In the genomic region with DNA sequence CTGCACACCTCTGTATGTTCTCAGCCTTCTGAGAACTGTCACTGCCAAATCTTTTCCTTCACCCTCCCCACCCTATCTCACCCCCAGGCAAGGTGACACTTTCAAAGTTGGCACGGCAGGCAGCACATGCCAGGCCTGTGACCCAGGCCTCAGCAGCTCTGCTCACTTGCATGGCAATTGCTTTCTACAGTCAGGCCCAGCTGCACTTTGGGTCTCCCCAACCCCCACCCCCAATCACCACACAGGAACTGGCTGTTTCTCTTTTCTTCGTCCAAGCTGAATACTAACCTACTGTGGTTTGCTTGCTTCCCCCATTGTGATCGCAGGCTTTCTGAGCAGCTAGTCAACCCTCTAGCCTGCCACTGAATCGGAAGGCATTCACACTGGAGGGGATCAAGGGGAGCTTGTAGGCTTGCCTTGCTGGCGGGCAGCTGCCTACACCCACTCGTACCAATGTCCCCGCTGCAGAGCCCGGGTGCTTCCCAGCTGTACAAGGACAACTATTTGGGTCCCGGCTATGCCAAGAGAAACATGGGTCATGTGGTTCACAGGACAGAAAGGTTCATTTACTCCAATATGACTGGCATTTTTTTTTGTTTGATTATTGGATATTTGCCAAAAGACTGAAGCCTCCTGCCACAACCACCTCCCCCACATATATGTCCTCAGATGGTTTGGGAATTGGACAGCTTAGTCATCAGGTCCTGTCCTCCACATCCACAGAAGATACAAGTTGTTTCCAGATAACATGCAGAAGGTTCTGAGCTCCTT, we compare ENCODE assay signal across 9 cellular contexts. TPM values are rescaled to one million over a fixed set of nuclear protein-coding genes. Genes with fewer than 3 reads are reported as not detected.
DNase-seq lines count a peak whose midpoint lies in the region; ATAC-seq and TF ChIP-seq lines count a peak whose summit lies in the region.
"Had no signal": no experiment of that assay in that cellular context is flagged by ENCODE, and none has a peak within 500 bp of the region (broad histone marks: within the 10 kb centered on the region; RNA-seq: fewer than 3 reads in every experiment).

No MANE protein-coding gene starts in this region.

- peak; percentile 65 for ATAC-seq in HG03039 (IDR thresholded peaks at IDR 0.05; ENCODE audit: unreplicated experiment)
- ATAC-seq in activated CD8-positive, alpha-beta T cell treated with anti-CD3 and anti-CD28 coated beads for 36 hours, result peak; percentile 55

- no peak for TF ChIP-seq CTCF in activated CD8-positive, alpha-beta T cell treated with anti-CD3 and anti-CD28 coated beads for 36 hours (IDR thresholded peaks at IDR 0.05)
- TF ChIP-seq CTCF in stomach (IDR thresholded peaks at IDR 0.05) (no peak), BE2C (IDR thresholded peaks at IDR 0.05; ENCODE audit: low read depth, low read length) (no peak)

- peaks cover 1% of the 10 kb centered on the region for H3K36me3 Mint-ChIP-seq in activated naive CD4-positive, alpha-beta T cell treated with anti-CD3 and anti-CD28 coated beads for 36 hours (ENCODE audit: low read depth)
- no peaks in the 10 kb centered on the region for H3K36me3 Mint-ChIP-seq in activated CD8-positive, alpha-beta T cell treated with anti-CD3 and anti-CD28 coated beads for 36 hours (ENCODE audit: low read depth)

- TF ChIP-seq EP300 in stomach (IDR thresholded peaks at IDR 0.05), result no peak

- H3K27me3 ChIP-seq in stomach (no peaks in the 10 kb centered on the region), BE2C (no peaks in the 10 kb centered on the region)

- no peaks in the 10 kb centered on the region for H3K4me1 ChIP-seq in stomach
- no peaks in the 10 kb centered on the region for H3K4me1 ChIP-seq in BE2C

- no peak overlapping the region for H3K4me3 Mint-ChIP-seq in activated naive CD4-positive, alpha-beta T cell treated with anti-CD3 and anti-CD28 coated beads for 36 hours
- H3K4me3 Mint-ChIP-seq in activated CD8-positive, alpha-beta T cell treated with anti-CD3 and anti-CD28 coated beads for 36 hours, result no peak overlapping the region
- H3K4me3 Mint-ChIP-seq: neural crest cell had no signal

- no peaks in the 10 kb centered on the region for H3K9me3 Mint-ChIP-seq in activated naive CD4-positive, alpha-beta T cell treated with anti-CD3 and anti-CD28 coated beads for 36 hours
- no peaks in the 10 kb centered on the region for H3K9me3 Mint-ChIP-seq in activated CD8-positive, alpha-beta T cell treated with anti-CD3 and anti-CD28 coated beads for 36 hours

- H3K36me3 ChIP-seq in stomach (peaks cover 0 to 9% (median 4%) of the 10 kb centered on the region in 4 donors), BE2C (no peaks in the 10 kb centered on the region)

- 59 to 75% (median 70%) methylated on average over 8 to 9 of the region's 9 CpGs for WGBS in stomach, 5 donors

- H3K27ac ChIP-seq in stomach, result no peak overlapping the region

- no peak overlapping the region for H3K27ac Mint-ChIP-seq in activated naive CD4-positive, alpha-beta T cell treated with anti-CD3 and anti-CD28 coated beads for 36 hours
- peak overlapping the region; percentile 57 for H3K27ac Mint-ChIP-seq in activated CD8-positive, alpha-beta T cell treated with anti-CD3 and anti-CD28 coated beads for 36 hours

- no peaks in the 10 kb centered on the region for H3K9me3 ChIP-seq in stomach
- H3K9me3 ChIP-seq in BE2C, result no peaks in the 10 kb centered on the region

- TF ChIP-seq POLR2A in stomach (IDR thresholded peaks at IDR 0.05), result no peak

- POLR2A ChIA-PET in activated CD8-positive, alpha-beta T cell treated with anti-CD3 and anti-CD28 coated beads for 36 hours (lab: Charles Lee), result interaction anchor here (1.3 kb wide), 1 partner anchor 8 kb away, joined by 3 read pairs; no protein-coding TSS in a partner anchor

- DNase-seq in activated naive CD4-positive, alpha-beta T cell treated with anti-CD3 and anti-CD28 coated beads for 36 hours, result peak; percentile 5
- no peak for DNase-seq in activated naive CD4-positive, alpha-beta T cell (lab: John Stamatoyannopoulos, UW)
- peak; percentile 18 for DNase-seq in activated CD8-positive, alpha-beta T cell treated with anti-CD3 and anti-CD28 coated beads for 36 hours
- peak; percentile 7 for DNase-seq in myocyte (ENCODE audit: low read depth)
- no peak for DNase-seq in stomach
- DNase-seq in effector CD4-positive, alpha-beta T cell, result no peak
- no peak for DNase-seq in BE2C

- CTCF ChIA-PET in activated naive CD4-positive, alpha-beta T cell treated with anti-CD3 and anti-CD28 coated beads for 36 hours (lab: Charles Lee), result no interaction called here
- CTCF ChIA-PET in activated CD8-positive, alpha-beta T cell treated with anti-CD3 and anti-CD28 coated beads for 36 hours (lab: Charles Lee), result no interaction called here

- no peak overlapping the region for H3K4me3 ChIP-seq in stomach
- no peak overlapping the region for H3K4me3 ChIP-seq in BE2C (ENCODE audit: low read depth, low read length)

- H3K4me1 Mint-ChIP-seq in activated naive CD4-positive, alpha-beta T cell treated with anti-CD3 and anti-CD28 coated beads for 36 hours (ENCODE audit: low read depth), result peaks cover 10% of the 10 kb centered on the region
- peaks cover 15% of the 10 kb centered on the region for H3K4me1 Mint-ChIP-seq in activated CD8-positive, alpha-beta T cell treated with anti-CD3 and anti-CD28 coated beads for 36 hours (ENCODE audit: low read depth)

- H3K27me3 Mint-ChIP-seq in activated naive CD4-positive, alpha-beta T cell treated with anti-CD3 and anti-CD28 coated beads for 36 hours (ENCODE audit: low read depth), result no peaks in the 10 kb centered on the region
- no peaks in the 10 kb centered on the region for H3K27me3 Mint-ChIP-seq in activated CD8-positive, alpha-beta T cell treated with anti-CD3 and anti-CD28 coated beads for 36 hours

- intact Hi-C loops in activated naive CD4-positive, alpha-beta T cell treated with anti-CD3 and anti-CD28 coated beads for 36 hours (cut with micrococcal nuclease), result no loop called here
- intact Hi-C loops in activated CD8-positive, alpha-beta T cell treated with anti-CD3 and anti-CD28 coated beads for 36 hours (cut with micrococcal nuclease), result no loop called here
- intact Hi-C loops in stomach (cut with DNase I; ENCODE audit: low total_unique reads), result no loop called here

RNA-seq across cellular contexts. Expression of gene SLC25A43, which starts 28.1 kb away (rescaled TPM):
- total RNA-seq in activated naive CD4-positive, alpha-beta T cell treated with anti-CD3 and anti-CD28 coated beads for 36 hours, result 1 to 10 TPM; 2.9 to 3.2 TPM
- 1 to 10 TPM; 5.3 to 5.6 TPM for total RNA-seq in activated CD8-positive, alpha-beta T cell treated with anti-CD3 and anti-CD28 coated beads for 36 hours
- total RNA-seq in myocyte, result 7.9 and 9.8 TPM in 2 replicates
- 4.5 TPM for polyA plus RNA-seq in myocyte (2012)
- 10 to 100 TPM in 2 of 5 donors, 1 to 10 TPM in 2, under 1 TPM in 1; 0.58 to 36.2 (median 6.2) TPM for total RNA-seq in stomach
- polyA plus RNA-seq in stomach, result 10 to 100 TPM in 2 of 3 donors, 1 to 10 TPM in 1; 7.3 to 13.6 (median 12.1) TPM
- 3.0 TPM for polyA plus RNA-seq in BE2C (2012; ENCODE audit: insufficient read depth, insufficient read length, low read depth)

RNA-seq across cellular contexts. Expression of gene SLC25A5, which starts 41.0 kb away (rescaled TPM):
- total RNA-seq in activated naive CD4-positive, alpha-beta T cell treated with anti-CD3 and anti-CD28 coated beads for 36 hours, result 100 to 1,000 TPM; 846 to 855 TPM
- total RNA-seq in activated CD8-positive, alpha-beta T cell treated with anti-CD3 and anti-CD28 coated beads for 36 hours, result 100 to 1,000 TPM; 830 to 839 TPM
- 118 and 173 TPM in 2 replicates for total RNA-seq in myocyte
- polyA plus RNA-seq in myocyte (2012), result 180 TPM
- total RNA-seq in stomach, result 100 to 1,000 TPM; 108 to 324 (median 153) TPM
- polyA plus RNA-seq in stomach, result 100 to 1,000 TPM; 330 to 907 (median 549) TPM
- 935 TPM for polyA plus RNA-seq in BE2C (2012; ENCODE audit: insufficient read depth, insufficient read length, low read depth)

Comparison
In these comparisons a context has a peak if more than half of its experiments do, and no peak if none do; other contexts are left out.
1. DNase-seq: peak in activated naive CD4-positive, alpha-beta T cell treated with anti-CD3 and anti-CD28 coated beads for 36 hours (single experiment), activated CD8-positive, alpha-beta T cell treated with anti-CD3 and anti-CD28 coated beads for 36 hours (single experiment) and myocyte (single experiment); none in activated naive CD4-positive, alpha-beta T cell (0 of 4), stomach (single experiment), effector CD4-positive, alpha-beta T cell (single experiment) and BE2C (single experiment).